ENCODE assay signal across 25 cellular contexts in the genomic region with DNA sequence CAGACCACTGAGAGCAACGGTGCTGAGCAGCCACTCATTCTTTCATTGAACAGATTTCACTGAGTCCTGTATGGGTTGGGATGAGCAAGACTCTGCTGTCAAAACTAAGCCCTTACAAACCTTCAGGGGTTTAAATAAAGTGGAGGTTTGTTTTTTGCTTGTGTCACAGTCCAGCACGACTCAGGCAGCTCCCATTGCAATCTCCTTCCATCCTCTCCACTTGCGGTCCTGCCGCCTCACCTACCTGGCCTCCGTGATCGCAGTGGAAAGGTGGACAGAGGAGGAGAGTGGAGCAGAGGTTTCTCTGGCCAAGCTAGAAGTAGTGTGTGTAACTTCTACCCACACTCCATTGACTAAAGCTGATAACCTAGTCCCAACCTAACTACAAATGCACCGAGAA.
"Had no signal": no experiment of that assay in that cellular context is flagged by ENCODE, and none has a peak within 500 bp of the region (broad histone marks: within the 10 kb centered on the region; RNA-seq: fewer than 3 reads in every experiment).

No MANE protein-coding gene starts in this region.

- H3K36me3 ChIP-seq: left lung, left ventricle myocardium inferior, lower lobe of right lung had no signal

- ATAC-seq: left cardiac atrium, left colon, left lobe of liver, left lung, left ventricle myocardium superior, lower lobe of right lung, mucosa of descending colon had no signal

- H3K27me3 ChIP-seq: hepatocyte, left lung had no signal

- H3K9me3 ChIP-seq: left lung, left ventricle myocardium inferior, lower lobe of right lung, mucosa of descending colon had no signal

- DNase-seq: hippocampal formation, hypothalamus, immature natural killer cell, islet precursor cell, kidney, kidney glomerular epithelial cell, left cardiac atrium, left colon, left lung, left ventricle myocardium inferior, left ventricle myocardium superior, lower lobe of right lung, mammary epithelial cell, mesenchymal stem cell, mesendoderm, midbrain, mucosa of descending colon, naive B cell had no signal

- H3K4me3 ChIP-seq: hepatocyte, left lung, left ventricle myocardium inferior, lower lobe of right lung, lung, mucosa of descending colon had no signal

- FAIRE-seq: islet of Langerhans, keratinocyte, kidney had no signal

- H2AFZ ChIP-seq: hepatocyte had no signal

- H3K27me3 Mint-ChIP-seq: memory B cell, naive B cell had no signal

- H3K36me3 Mint-ChIP-seq: immature natural killer cell, memory B cell, mesothelial cell of epicardium, naive B cell had no signal

- H3K9me3 Mint-ChIP-seq: immature natural killer cell had no signal

- H3K27ac Mint-ChIP-seq: immature natural killer cell, memory B cell, mesothelial cell of epicardium had no signal

- H3K27ac ChIP-seq: hepatocyte, left lung, left ventricle myocardium inferior, lower lobe of right lung had no signal

- H3K4me1 Mint-ChIP-seq: immature natural killer cell, memory B cell, naive B cell had no signal

- H3K4me1 ChIP-seq: left lung, left ventricle myocardium inferior, lower lobe of right lung had no signal

- H3K4me3 Mint-ChIP-seq: immature natural killer cell, memory B cell, mesothelial cell of epicardium, naive B cell had no signal

- H3K4me2 ChIP-seq: hepatocyte had no signal
